Comparison of ENCODE assay signal across 10 cellular contexts in the genomic region with DNA sequence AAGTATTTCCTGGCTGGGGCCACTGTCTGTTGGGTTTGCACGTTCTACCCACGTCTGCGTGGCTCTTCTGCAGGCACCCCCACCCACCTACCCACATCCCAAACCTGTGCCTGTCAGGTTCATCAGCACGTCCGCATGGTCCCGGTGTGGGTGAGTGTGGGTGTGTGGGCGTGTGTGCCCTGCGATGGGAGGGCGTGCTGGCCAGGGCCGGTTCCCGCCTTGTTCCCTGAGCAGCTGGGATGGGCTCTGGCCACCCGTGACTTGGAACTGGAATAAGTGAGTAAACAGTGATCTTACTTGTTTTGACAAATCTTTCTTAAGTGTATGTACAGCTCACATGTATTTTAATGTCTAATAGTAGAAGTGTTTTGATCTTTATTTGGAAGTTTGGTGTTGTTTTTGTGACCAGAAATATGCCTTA. TPM values are rescaled to one million over a fixed set of nuclear protein-coding genes. Genes with fewer than 3 reads are reported as not detected.
DNase-seq lines count a peak whose midpoint lies in the region; ATAC-seq, FAIRE-seq and TF ChIP-seq lines count a peak whose summit lies in the region.
"Had no signal": no experiment of that assay in that cellular context is flagged by ENCODE, and none has a peak within 500 bp of the region (broad histone marks: within the 10 kb centered on the region; RNA-seq: fewer than 3 reads in every experiment).

No MANE protein-coding gene starts in this region.

- H3K9me3 Mint-ChIP-seq in stimulated activated memory B cell treated with anti-CD40 and anti-IgM and Interleukin-4, amounts not matched to agents 10 μg/mL and 1 μg/mL and 100 μg/mL, for 72 hours, result no peaks in the 10 kb centered on the region
- H3K9me3 Mint-ChIP-seq: neural progenitor cell had no signal

- TF ChIP-seq RAD21 in HepG2 (CRISPR knock-in tag; IDR thresholded peaks at IDR 0.05), result no peak

- peaks cover 20% of the 10 kb centered on the region for H3K36me3 Mint-ChIP-seq in stimulated activated memory B cell treated with anti-CD40 and anti-IgM and Interleukin-4, amounts not matched to agents 10 μg/mL and 1 μg/mL and 100 μg/mL, for 72 hours
- H3K36me3 Mint-ChIP-seq: neural progenitor cell had no signal

- H3K79me2 ChIP-seq in HepG2 (ENCODE audit: insufficient read depth, low read length), result peaks cover 77% of the 10 kb centered on the region

- H3K27ac Mint-ChIP-seq in stimulated activated memory B cell treated with anti-CD40 and anti-IgM and Interleukin-4, amounts not matched to agents 10 μg/mL and 1 μg/mL and 100 μg/mL, for 72 hours, result peak overlapping the region; percentile 52
- H3K27ac Mint-ChIP-seq: neural progenitor cell had no signal

- TF ChIP-seq CTCF in astrocyte of the spinal cord (IDR thresholded peaks at IDR 0.05; ENCODE audit: low read depth, low read length) (no peak), HepG2 (CRISPR knock-in tag; IDR thresholded peaks at IDR 0.05) (no peak)

- no peak overlapping the region for H3K9ac ChIP-seq in HepG2 (ENCODE audit: insufficient read depth, low read depth, low read length)
- H3K9ac ChIP-seq: neural progenitor cell had no signal

- no peak for FAIRE-seq in HepG2 (lab: Jason Lieb, UNC)

- TF ChIP-seq EP300 in HepG2 (IDR thresholded peaks at IDR 0.05; ENCODE audit: low read depth in 2 of 2, low read length in 2 of 2) (no peak), HepG2 (CRISPR knock-in tag; IDR thresholded peaks at IDR 0.05; ENCODE audit: borderline replicate concordance) (no peak)

- no peaks in the 10 kb centered on the region for H3K9me3 ChIP-seq in HepG2 (ENCODE audit: low read length)

- no TSS peak for BruUV-seq in HepG2 (replicated peaks; lab: Mats Ljungman, UMichigan)

- POLR2A ChIA-PET in HepG2 (lab: Yijun Ruan, JAX), result interaction anchor here (0.7 to 3.8 kb wide), 5 partner anchors 15 to 84 kb away, joined by 3 to 28 read pairs (median 6); partner anchors contain the start of gene DUSP1

- H3K4me3 Mint-ChIP-seq in stimulated activated memory B cell treated with anti-CD40 and anti-IgM and Interleukin-4, amounts not matched to agents 10 μg/mL and 1 μg/mL and 100 μg/mL, for 72 hours, result no peak overlapping the region
- H3K4me3 Mint-ChIP-seq: neural progenitor cell had no signal

- H3K36me3 ChIP-seq in HepG2 (replicated peaks in 1 of 2; ENCODE audit: control insufficient read depth in 1 of 2, insufficient read depth in 2 of 2, low read length in 2 of 2), result peaks cover 4 to 20% of the 10 kb centered on the region in 2 experiments; a peak in 2 of 5 replicates
- H3K36me3 ChIP-seq: neural progenitor cell had no signal

- intact Hi-C loops in HepG2 (cut with micrococcal nuclease; ENCODE audit: unreplicated experiment), result no loop called here

- peak overlapping the region; percentile 86 for H3K27ac ChIP-seq in HepG2 (ENCODE audit: extremely low read length, insufficient read depth, low read length)
- H3K27ac ChIP-seq: neural progenitor cell had no signal

- no peaks in the 10 kb centered on the region for H4K20me1 ChIP-seq in HepG2 (ENCODE audit: insufficient read depth, low read length)

- no peaks in the 10 kb centered on the region for H3K27me3 Mint-ChIP-seq in stimulated activated memory B cell treated with anti-CD40 and anti-IgM and Interleukin-4, amounts not matched to agents 10 μg/mL and 1 μg/mL and 100 μg/mL, for 72 hours

- H3K4me1 Mint-ChIP-seq in stimulated activated memory B cell treated with anti-CD40 and anti-IgM and Interleukin-4, amounts not matched to agents 10 μg/mL and 1 μg/mL and 100 μg/mL, for 72 hours, result peaks cover 68% of the 10 kb centered on the region

- ATAC-seq in HepG2 (no peak), GM21528 (IDR thresholded peaks at IDR 0.05; ENCODE audit: low FRiP score, unreplicated experiment) (no peak), HG02642 (IDR thresholded peaks at IDR 0.05; ENCODE audit: poor library complexity, unreplicated experiment) (no peak)
- ATAC-seq in stimulated activated memory B cell treated with anti-CD40 and anti-IgM and Interleukin-4, amounts not matched to agents 10 μg/mL and 1 μg/mL and 100 μg/mL, for 72 hours, result no peak

- H3K4me2 ChIP-seq in HepG2 (ENCODE audit: low read depth, low read length), result no peak overlapping the region
- H3K4me2 ChIP-seq: neural progenitor cell had no signal

- in situ Hi-C loops in astrocyte of the spinal cord (cut with HindIII; ENCODE audit: low sequenced_read_pairs) (no loop called here), HepG2 (cut with HindIII; ENCODE audit: extremely low pct_ligation_motif_present, low pct_unique_long_range_greater_than_20kb) (loop anchor here (10.0 kb wide), 1 partner anchor 80 kb away; the partner anchor contains the start of gene DUSP1)

- CTCF ChIA-PET in HepG2 (lab: Yijun Ruan, JAX; ENCODE audit: low intra/inter-chr PET ratio, low total read pairs), result no interaction called here

- H3K4me3 ChIP-seq in astrocyte of the spinal cord (ENCODE audit: low read depth, low read length) (no peak overlapping the region), HepG2 (replicated peaks in 1 of 3; ENCODE audit: insufficient read depth in 1 of 3, low read depth in 2 of 3, low read length in 3 of 3) (no peak overlapping the region)
- H3K4me3 ChIP-seq: neural progenitor cell had no signal

- H3K4me1 ChIP-seq in HepG2 (ENCODE audit: insufficient read depth, low read length), result peaks cover 96% of the 10 kb centered on the region

- no peaks in the 10 kb centered on the region for H3K27me3 ChIP-seq in HepG2 (ENCODE audit: control insufficient read depth in 1 of 2, insufficient read depth in 2 of 2, low read length in 2 of 2)
- H3K27me3 ChIP-seq: neural progenitor cell had no signal

- peak; percentile 48 for DNase-seq in HCEC 1CT
- peak; percentile 34 for DNase-seq in astrocyte of the spinal cord (ENCODE audit: low read depth, low spot score)
- DNase-seq in HepG2 (ENCODE audit: low spot score), result no peak
- no peak for DNase-seq in SW 1271 (lab: John Stamatoyannopoulos, UW)
- no peak for DNase-seq in COLO668 (lab: John Stamatoyannopoulos, UW; ENCODE audit: unreplicated experiment)
- DNase-seq: NCI-H526 treated with DMSO at 0.1 percent for 48 hours had no signal

- 97% methylated on average over 3 of the region's 12 CpGs for WGBS in HepG2 (ENCODE audit: low lambda C conversion rate)

- no peak overlapping the region for H2AFZ ChIP-seq in HepG2 (ENCODE audit: low read length)
- H2AFZ ChIP-seq: neural progenitor cell had no signal

- no peak for TF ChIP-seq POLR2A in HepG2 (IDR thresholded peaks at IDR 0.05; ENCODE audit: insufficient read depth in 1 of 2, low read depth in 2 of 2, low read length in 2 of 2)

TF ChIP-seq in HepG2, 621 proteins besides CTCF, POLR2A, EP300 and RAD21:
- no peak for TF ChIP-seq TBX3 (IDR thresholded peaks at IDR 0.05; ENCODE audit: borderline replicate concordance)
- no peak for TF ChIP-seq CAMTA2 (CRISPR knock-in tag; IDR thresholded peaks at IDR 0.05; ENCODE audit: borderline replicate concordance)
- no peak for TF ChIP-seq SRSF9 (IDR thresholded peaks at IDR 0.05; ENCODE audit: borderline replicate concordance, insufficient read depth, low read depth, low read length, poor library complexity, severe bottlenecking)
- TF ChIP-seq ZNF713 (CRISPR knock-in tag; IDR thresholded peaks at IDR 0.05), result no peak

RNA-seq across cellular contexts. Expression of gene ERGIC1, which starts 20.4 kb away (rescaled TPM):
- total RNA-seq in HepG2 (2016; rRNA removed; fragmentation: Illumina TruSeq; extraction: Trizol), result 56.6 and 78.5 TPM in 2 replicates
- total RNA-seq in HepG2 (2016; cell fraction: cytosol; rRNA removed; fragmentation: Illumina TruSeq; extraction: Trizol; ENCODE audit: low read depth), result 56.7 and 59.9 TPM in 2 replicates
- 51.2 and 75.8 TPM in 2 replicates for total RNA-seq in HepG2 (2016; cell fraction: insoluble cytoplasmic fraction; rRNA removed; fragmentation: Illumina TruSeq; extraction: Trizol)
- 144 and 156 TPM in 2 replicates for total RNA-seq in HepG2 (2016; cell fraction: membrane; rRNA removed; fragmentation: Illumina TruSeq; extraction: Trizol)
- 57.0 and 67.0 TPM in 2 replicates for total RNA-seq in HepG2 (2016; cell fraction: nucleus; rRNA removed; fragmentation: Illumina TruSeq; extraction: Trizol)
- polyA plus RNA-seq in HepG2 (2011; rRNA removed), result 184 and 205 TPM in 2 replicates
- 216 and 224 TPM in 2 replicates for polyA plus RNA-seq in HepG2 (2011; cell fraction: cytosol; rRNA removed)
- polyA plus RNA-seq in HepG2 (2011; cell fraction: nucleus; rRNA removed), result 121 and 137 TPM in 2 replicates
- 145 and 175 TPM in 2 replicates for polyA plus RNA-seq in HepG2 (2012)
- polyA plus RNA-seq in HepG2 (2016; cell fraction: cytosol; fragmentation: Illumina TruSeq; extraction: Trizol; ENCODE audit: low read depth), result 87.6 and 105 TPM in 2 replicates
- polyA plus RNA-seq in HepG2 (2016; cell fraction: insoluble cytoplasmic fraction; fragmentation: Illumina TruSeq; extraction: Trizol; ENCODE audit: low read depth), result 71.8 and 81.7 TPM in 2 replicates
- 183 and 185 TPM in 2 replicates for polyA plus RNA-seq in HepG2 (2016; cell fraction: membrane; fragmentation: Illumina TruSeq; extraction: Trizol; ENCODE audit: low read depth)
- 94.6 and 95.4 TPM in 2 replicates for polyA plus RNA-seq in HepG2 (2016; cell fraction: nucleus; fragmentation: Illumina TruSeq; extraction: Trizol; ENCODE audit: insufficient read depth, low read depth)
- 179 and 302 TPM in 2 replicates for polyA minus RNA-seq in HepG2 (2011; rRNA and poly(A)+ RNA removed; ENCODE audit: low replicate concordance)
- 60.3 and 74.0 TPM in 2 replicates for polyA minus RNA-seq in HepG2 (2011; cell fraction: cytosol; rRNA and poly(A)+ RNA removed)
- polyA minus RNA-seq in HepG2 (2011; cell fraction: nucleus; rRNA and poly(A)+ RNA removed), result 85.1 and 89.6 TPM in 2 replicates

Comparison
In these comparisons a context has a peak if more than half of its experiments do, and no peak if none do; other contexts are left out.
1. DNase-seq: peak in HCEC 1CT (single experiment) and astrocyte of the spinal cord (single experiment); none in HepG2 (single experiment), SW 1271 (0 of 2) and COLO668 (single experiment).